21 cellular contexts compared by ENCODE assay signal in genomic region chr11:44467413-44467812, GRCh38.
"Had no signal": no experiment of that assay in that cellular context is flagged by ENCODE, and none has a peak within 500 bp of the region (broad histone marks: within the 10 kb centered on the region; RNA-seq: fewer than 3 reads in every experiment).

No MANE protein-coding gene starts in this region.

- H3K27ac ChIP-seq: foreskin keratinocyte, left ventricle myocardium inferior, right lobe of liver, uterus had no signal

- DNase-seq: activated CD4-positive, alpha-beta T cell treated with anti-CD3 and anti-CD28 coated beads, Interleukin-2, amount 10 ng/mL, durations not matched to agents 7 days and 5 days; activated CD8-positive, alpha-beta T cell treated with anti-CD3 and anti-CD28 coated beads, Interleukin-2, amount 10 ng/mL, durations not matched to agents 7 days and 5 days; activated gamma-delta T cell; activated naive CD4-positive, alpha-beta T cell treated with anti-CD3 and anti-CD28 coated beads, Interleukin-2, amount 50 U/mL, for 16 hours; activated naive CD8-positive, alpha-beta T cell treated with anti-CD3 and anti-CD28 coated beads, Interleukin-2, amount 50 U/mL, for 24 hours; cortex of kidney; effector CD4-positive, alpha-beta T cell; foreskin keratinocyte; left ventricle myocardium inferior; mammary epithelial cell; midbrain; posterior cingulate gyrus; right lobe of liver; stimulated activated CD4-positive, alpha-beta T cell treated with anti-CD3 and anti-CD28 coated beads, Interleukin-15, amount 100 ng/mL, for 24 hours; stimulated activated naive B cell treated with anti-CD40 and anti-IgM and Interleukin-4, amounts not matched to agents 10 μg/mL and 1 μg/mL and 100 μg/mL, for 72 hours; trophoblast cell; uterus had no signal

- ATAC-seq: activated CD4-positive, CD25-positive, alpha-beta regulatory T cell treated with anti-CD3 and anti-CD28 coated beads, Interleukin-2, amount 50 U/mL, for 24 hours; activated CD8-positive, alpha-beta T cell treated with anti-CD3 and anti-CD28 coated beads, Interleukin-2, amount 10 ng/mL, durations not matched to agents 7 days and 5 days; activated naive CD8-positive, alpha-beta T cell treated with anti-CD3 and anti-CD28 coated beads, Interleukin-2, amount 50 U/mL, for 24 hours; foreskin keratinocyte; natural killer cell treated with Interleukin-12 subunit alpha and Interleukin-12 subunit beta and Interleukin-15 and Interleukin-18, amount 100 ng/mL, for 72 hours; right lobe of liver; stimulated activated naive B cell treated with anti-CD40 and anti-IgM and Interleukin-4, amounts not matched to agents 10 μg/mL and 1 μg/mL and 100 μg/mL, for 72 hours had no signal

- H3K27me3 Mint-ChIP-seq: activated CD4-positive, alpha-beta T cell treated with anti-CD3 and anti-CD28 coated beads, Interleukin-2, amount 10 ng/mL, durations not matched to agents 7 days and 5 days had no signal

- H3K4me1 Mint-ChIP-seq: activated CD4-positive, alpha-beta T cell treated with anti-CD3 and anti-CD28 coated beads, Interleukin-2, amount 10 ng/mL, durations not matched to agents 7 days and 5 days; activated naive CD8-positive, alpha-beta T cell treated with anti-CD3 and anti-CD28 coated beads, Interleukin-2, amount 50 U/mL, for 24 hours; stimulated activated naive B cell treated with anti-CD40 and anti-IgM and Interleukin-4, amounts not matched to agents 10 μg/mL and 1 μg/mL and 100 μg/mL, for 72 hours had no signal

- H3K36me3 Mint-ChIP-seq: natural killer cell treated with Interleukin-12 subunit alpha and Interleukin-12 subunit beta and Interleukin-15 and Interleukin-18, amount 100 ng/mL, for 72 hours; stimulated activated naive B cell treated with anti-CD40 and anti-IgM and Interleukin-4, amounts not matched to agents 10 μg/mL and 1 μg/mL and 100 μg/mL, for 72 hours had no signal

- H3K9me3 Mint-ChIP-seq: activated T-helper 1 cell treated with anti-CD3 and anti-CD28 coated beads, Interleukin-12 subunit alpha, Interleukin-12 subunit beta, Interleukin-2, Interleukin-4 antibody, amounts not matched to agents 30 ng/mL and 10 ng/mL and 1 ng/mL, durations not matched to agents 14 hours and 24 hours and 36 hours; natural killer cell treated with Interleukin-12 subunit alpha and Interleukin-12 subunit beta and Interleukin-15 and Interleukin-18, amount 100 ng/mL, for 72 hours had no signal

- H3K36me3 ChIP-seq: left ventricle myocardium inferior, right lobe of liver, uterus had no signal

- H3K27me3 ChIP-seq: right lobe of liver, uterus had no signal

- H3K4me3 Mint-ChIP-seq: activated CD4-positive, alpha-beta T cell treated with anti-CD3 and anti-CD28 coated beads, Interleukin-2, amount 10 ng/mL, durations not matched to agents 7 days and 5 days; activated CD8-positive, alpha-beta T cell treated with anti-CD3 and anti-CD28 coated beads, Interleukin-2, amount 10 ng/mL, durations not matched to agents 7 days and 5 days; activated naive CD8-positive, alpha-beta T cell treated with anti-CD3 and anti-CD28 coated beads, Interleukin-2, amount 50 U/mL, for 24 hours; activated T-helper 1 cell treated with anti-CD3 and anti-CD28 coated beads, Interleukin-12 subunit alpha, Interleukin-12 subunit beta, Interleukin-2, Interleukin-4 antibody, amounts not matched to agents 30 ng/mL and 10 ng/mL and 1 ng/mL, durations not matched to agents 14 hours and 24 hours and 36 hours; natural killer cell treated with Interleukin-12 subunit alpha and Interleukin-12 subunit beta and Interleukin-15 and Interleukin-18, amount 100 ng/mL, for 72 hours; stimulated activated naive B cell treated with anti-CD40 and anti-IgM and Interleukin-4, amounts not matched to agents 10 μg/mL and 1 μg/mL and 100 μg/mL, for 72 hours had no signal

- H3K27ac Mint-ChIP-seq: activated CD4-positive, alpha-beta T cell treated with anti-CD3 and anti-CD28 coated beads, Interleukin-2, amount 10 ng/mL, durations not matched to agents 7 days and 5 days; activated CD8-positive, alpha-beta T cell treated with anti-CD3 and anti-CD28 coated beads, Interleukin-2, amount 10 ng/mL, durations not matched to agents 7 days and 5 days; activated naive CD8-positive, alpha-beta T cell treated with anti-CD3 and anti-CD28 coated beads, Interleukin-2, amount 50 U/mL, for 24 hours; activated T-helper 1 cell treated with anti-CD3 and anti-CD28 coated beads, Interleukin-12 subunit alpha, Interleukin-12 subunit beta, Interleukin-2, Interleukin-4 antibody, amounts not matched to agents 30 ng/mL and 10 ng/mL and 1 ng/mL, durations not matched to agents 14 hours and 24 hours and 36 hours; natural killer cell treated with Interleukin-12 subunit alpha and Interleukin-12 subunit beta and Interleukin-15 and Interleukin-18, amount 100 ng/mL, for 72 hours; stimulated activated naive B cell treated with anti-CD40 and anti-IgM and Interleukin-4, amounts not matched to agents 10 μg/mL and 1 μg/mL and 100 μg/mL, for 72 hours had no signal

- H3K4me1 ChIP-seq: foreskin keratinocyte, uterus had no signal

- H3K9me3 ChIP-seq: right lobe of liver, uterus had no signal

- H3K4me3 ChIP-seq: left ventricle myocardium inferior, right lobe of liver, smooth muscle cell, uterus had no signal
